Comparison of ENCODE assay signal across 12 cellular contexts in the genomic region with DNA sequence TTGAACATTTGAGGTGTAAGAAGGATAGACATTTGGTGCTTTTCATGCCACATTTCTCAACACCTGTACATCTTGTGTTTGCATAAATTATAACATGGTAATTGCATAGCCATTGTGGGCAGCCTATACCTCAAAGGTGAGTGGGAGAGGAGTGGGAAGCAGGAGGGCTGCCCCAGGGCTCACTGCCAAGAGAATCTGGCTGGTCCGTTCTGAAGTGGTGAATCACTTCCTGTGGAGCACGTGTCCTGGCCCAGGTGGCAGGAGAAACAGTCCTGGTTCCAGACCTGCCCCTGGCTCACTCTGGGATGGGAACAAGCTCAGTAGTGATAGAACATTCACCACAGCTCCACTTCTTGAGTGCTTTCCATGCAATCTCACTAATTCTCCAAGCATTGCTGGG.
DNase-seq lines count a peak whose midpoint lies in the region; ATAC-seq and TF ChIP-seq lines count a peak whose summit lies in the region.
"Had no signal": no experiment of that assay in that cellular context is flagged by ENCODE, and none has a peak within 500 bp of the region (broad histone marks: within the 10 kb centered on the region; RNA-seq: fewer than 3 reads in every experiment).

No MANE protein-coding gene starts in this region.

- H4K20me1 ChIP-seq in MM.1S (ENCODE audit: insufficient read depth, low read length): no peaks in the 10 kb centered on the region

- peak overlapping the region; percentile 1; the same call in 1 of the 2 replicates for H2AFZ ChIP-seq in MM.1S (ENCODE audit: low read length)

- H3K9me3 ChIP-seq in MM.1S (replicated peaks; ENCODE audit: insufficient read depth, low read length): no peaks in the 10 kb centered on the region
- H3K9me3 ChIP-seq: heart left ventricle, psoas muscle had no signal

- H3K79me2 ChIP-seq in MM.1S (ENCODE audit: low read length): no peaks in the 10 kb centered on the region

- no peak for ATAC-seq in GM21360 (IDR thresholded peaks at IDR 0.05; ENCODE audit: unreplicated experiment)
- ATAC-seq in GM21576 (IDR thresholded peaks at IDR 0.05; ENCODE audit: unreplicated experiment): no peak
- ATAC-seq in activated CD4-positive, CD25-positive, alpha-beta regulatory T cell treated with anti-CD3 and anti-CD28 coated beads, Interleukin-2, amount 50 U/mL, for 24 hours: no peak
- ATAC-seq: heart left ventricle, psoas muscle had no signal

- no peaks in the 10 kb centered on the region for H3K36me3 ChIP-seq in MM.1S (replicated peaks; ENCODE audit: insufficient read depth, low read length)
- H3K36me3 ChIP-seq: heart left ventricle had no signal

- peak overlapping the region; percentile 9; the same call in 1 of the 2 replicates for H3K4me2 ChIP-seq in MM.1S (ENCODE audit: low read depth, low read length)

- H3K4me3 ChIP-seq in MM.1S (ENCODE audit: low read length) (no peak overlapping the region), choroid plexus epithelial cell (ENCODE audit: low read depth, low read length) (no peak overlapping the region)
- H3K4me3 ChIP-seq: coronary artery, heart left ventricle, psoas muscle had no signal

- H3K9me2 ChIP-seq in MM.1S (replicated peaks; ENCODE audit: insufficient read depth, low read length): no peaks in the 10 kb centered on the region

- no peak for TF ChIP-seq CTCF in MM.1S (IDR thresholded peaks at IDR 0.05; ENCODE audit: low read length)
- no peak for TF ChIP-seq CTCF in choroid plexus epithelial cell (conservative IDR thresholded peaks at IDR 0.05; ENCODE audit: low read depth, low read length)

- 0 out of 2 replicates have a peak, but pooled peaks cover 7% of the 10 kb centered on the region for H3F3A ChIP-seq in MM.1S (ENCODE audit: insufficient read depth, low read length)

- no peak overlapping the region for H3K27ac ChIP-seq in MM.1S (ENCODE audit: low read length)
- H3K27ac ChIP-seq: coronary artery, heart left ventricle, psoas muscle had no signal

- H3K4me1 ChIP-seq in MM.1S (ENCODE audit: low read length): peaks cover 37% of the 10 kb centered on the region

- H3K9ac ChIP-seq in MM.1S (ENCODE audit: low read length): no peak overlapping the region

- H3K27me3 ChIP-seq in MM.1S (replicated peaks; ENCODE audit: insufficient read depth, low read length): no peaks in the 10 kb centered on the region

- peak; percentile 12 for DNase-seq in stimulated activated CD4-positive, alpha-beta T cell treated with anti-CD3 and anti-CD28 coated beads, Interleukin-4, amount 100 ng/mL, for 24 hours
- no peak for DNase-seq in stimulated activated CD4-positive, alpha-beta T cell treated with anti-CD3 and anti-CD28 coated beads, Interleukin-2, amount 100 ng/mL, for 48 hours
- peak; percentile 32 for DNase-seq in MM.1S
- peak; percentile 36 for DNase-seq in choroid plexus epithelial cell (ENCODE audit: low read depth)
- DNase-seq in dedifferentiated amniotic fluid mesenchymal stem cell (ENCODE audit: extremely low spot score): no peak
- DNase-seq: heart left ventricle, midbrain, psoas muscle had no signal

Comparison
In these comparisons a context has a peak if more than half of its experiments do, and no peak if none do; other contexts are left out.
1. DNase-seq: peak in stimulated activated CD4-positive, alpha-beta T cell treated with anti-CD3 and anti-CD28 coated beads, Interleukin-4, amount 100 ng/mL, for 24 hours (single experiment), MM.1S (single experiment) and choroid plexus epithelial cell (single experiment); none in stimulated activated CD4-positive, alpha-beta T cell treated with anti-CD3 and anti-CD28 coated beads, Interleukin-2, amount 100 ng/mL, for 48 hours (0 of 2) and dedifferentiated amniotic fluid mesenchymal stem cell (single experiment).